Comparison of ENCODE assay signal across 9 cellular contexts in the genomic region with DNA sequence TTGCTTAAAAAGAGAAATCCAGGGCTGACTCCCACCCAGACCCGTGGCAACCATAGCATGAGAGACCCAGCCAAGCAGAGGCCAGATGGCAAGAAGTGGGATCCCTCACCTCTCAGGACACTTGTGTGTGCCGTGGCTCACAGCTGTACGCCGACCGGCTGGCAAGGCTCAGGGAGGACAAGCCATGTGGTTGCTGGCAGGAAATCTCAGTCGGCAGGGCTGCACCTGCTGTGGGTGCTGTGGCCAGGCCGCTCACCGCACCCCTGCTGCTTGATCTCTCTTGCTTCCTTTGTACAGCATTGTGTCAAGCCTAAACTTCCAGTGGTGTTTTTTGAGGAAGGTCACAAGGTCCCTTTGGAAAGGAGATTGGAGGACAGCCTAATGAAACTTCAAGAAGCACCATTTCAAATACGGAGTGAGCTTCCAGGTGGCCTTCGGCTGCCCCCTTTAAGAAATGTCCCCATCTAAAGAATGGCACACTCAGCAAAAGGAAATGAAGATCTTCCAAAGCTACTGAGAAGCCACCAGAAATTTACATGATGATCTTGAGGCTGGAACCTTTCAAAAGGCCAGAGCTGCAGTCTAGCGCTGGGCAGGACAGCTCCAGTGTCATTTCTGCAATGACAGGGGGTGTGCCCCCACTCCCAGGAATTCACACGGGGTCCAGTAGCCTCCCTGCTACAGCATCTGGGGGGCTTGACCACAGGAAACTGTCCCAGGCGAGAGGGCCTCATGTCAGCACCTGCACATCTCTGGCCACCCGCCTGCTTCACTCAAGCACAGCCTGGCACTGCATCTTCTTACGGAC.
DNase-seq lines count a peak whose midpoint lies in the region; ATAC-seq and TF ChIP-seq lines count a peak whose summit lies in the region.
"Had no signal": no experiment of that assay in that cellular context is flagged by ENCODE, and none has a peak within 500 bp of the region (broad histone marks: within the 10 kb centered on the region; RNA-seq: fewer than 3 reads in every experiment).

No MANE protein-coding gene starts in this region.

- H3K27me3 ChIP-seq in RWPE2 (ENCODE audit: insufficient read depth, poor library complexity, severe bottlenecking): no peaks in the 10 kb centered on the region
- H3K27me3 ChIP-seq in GM23248 (replicated peaks; ENCODE audit: insufficient read depth): no peaks in the 10 kb centered on the region
- no peaks in the 10 kb centered on the region for H3K27me3 ChIP-seq in left lung

- TF ChIP-seq CTCF in RWPE2 (IDR thresholded peaks at IDR 0.05; ENCODE audit: poor library complexity, severe bottlenecking): no peak
- TF ChIP-seq CTCF in left lung (IDR thresholded peaks at IDR 0.05): no peak

- WGBS in GM23248 (ENCODE audit: low coverage in 1 of 2, low lambda C conversion rate in 2 of 2, missing lambda C conversion rate in 2 of 2), 2 experiments: 62 to 69% methylated on average over 15 of the region's 15 CpGs

- H3K9me2 ChIP-seq in GM23248 (ENCODE audit: insufficient read depth): no peaks in the 10 kb centered on the region

- H4K20me1 ChIP-seq in GM23248 (ENCODE audit: insufficient read depth): no peaks in the 10 kb centered on the region

- no peak overlapping the region for H2AFZ ChIP-seq in GM23248

- H3K36me3 ChIP-seq in RWPE2 (ENCODE audit: low read depth): no peaks in the 10 kb centered on the region
- no peaks in the 10 kb centered on the region for H3K36me3 ChIP-seq in GM23248 (ENCODE audit: low read depth)
- H3K36me3 ChIP-seq in left lung: no peaks in the 10 kb centered on the region

- in situ Hi-C loops in GM23248 (cut with MboI): no loop called here

- H3K4me3 ChIP-seq in RWPE2 (ENCODE audit: severe bottlenecking) (no peak overlapping the region), GM23248 (no peak overlapping the region), left lung (no peak overlapping the region)
- H3K4me3 ChIP-seq: SK-N-MC had no signal

- DNase-seq in RWPE2 (ENCODE audit: low spot score): no peak
- peak; percentile 41 to 60 for DNase-seq in left colon
- no peak for DNase-seq in GM23248
- DNase-seq in NCI-H1105 (lab: John Stamatoyannopoulos, UW): no peak
- no peak for DNase-seq in left lung
- DNase-seq in AG08396 (ENCODE audit: low spot score): no peak

- H3F3A ChIP-seq in GM23248 (ENCODE audit: insufficient read depth): no peaks in the 10 kb centered on the region

- ATAC-seq in GM18511 (IDR thresholded peaks at IDR 0.05; ENCODE audit: unreplicated experiment) (peak; percentile 88), HG02588 (IDR thresholded peaks at IDR 0.05; ENCODE audit: unreplicated experiment) (peak; percentile 87), RWPE2 (ENCODE audit: low read depth) (peak; percentile 40; the same call in 1 of the 3 replicates), left colon (peak; percentile 13), left lung (no peak)

- intact Hi-C loops in left colon (cut with DNase I, micrococcal nuclease) (no loop called here), left lung (cut with DNase I) (no loop called here)

- H3K9ac ChIP-seq in GM23248: no peak overlapping the region

- H3K9me3 ChIP-seq in RWPE2 (ENCODE audit: severe bottlenecking) (no peaks in the 10 kb centered on the region), GM23248 (ENCODE audit: low read depth) (no peaks in the 10 kb centered on the region), left lung (no peaks in the 10 kb centered on the region)

- H3K4me1 ChIP-seq in RWPE2 (ENCODE audit: insufficient read depth, poor library complexity, severe bottlenecking) (no peaks in the 10 kb centered on the region), GM23248 (ENCODE audit: insufficient read depth) (no peaks in the 10 kb centered on the region), left lung (no peaks in the 10 kb centered on the region)

- H3K79me2 ChIP-seq in GM23248 (ENCODE audit: insufficient read depth): no peaks in the 10 kb centered on the region

- no peak overlapping the region for H3K4me2 ChIP-seq in GM23248 (ENCODE audit: unreplicated experiment)

- H3K27ac ChIP-seq in RWPE2 (ENCODE audit: poor library complexity, severe bottlenecking) (no peak overlapping the region), GM23248 (no peak overlapping the region), left lung (no peak overlapping the region)
- H3K27ac ChIP-seq: SK-N-MC had no signal

Comparison
In these comparisons a context has a peak if more than half of its experiments do, and no peak if none do; other contexts are left out.
1. DNase-seq: peak in left colon (2 of 2); none in RWPE2 (single experiment), GM23248 (single experiment), NCI-H1105 (single experiment), left lung (0 of 2) and AG08396 (single experiment).